ENCODE assay signal across 12 cellular contexts in genomic region chr2:74415762-74416395, GRCh38. TPM values are rescaled to one million over a fixed set of nuclear protein-coding genes. Genes with fewer than 3 reads are reported as not detected.
A peak's percentile ranks its signal among the peaks of the same experiment; 100 is the strongest.
DNase-seq lines count a peak whose midpoint lies in the region; ATAC-seq, FAIRE-seq and TF ChIP-seq lines count a peak whose summit lies in the region.
"Had no signal": no experiment of that assay in that cellular context is flagged by ENCODE, and none has a peak within 500 bp of the region (broad histone marks: within the 10 kb centered on the region; RNA-seq: fewer than 3 reads in every experiment).

No MANE protein-coding gene starts in this region.

- H3K4me3 Mint-ChIP-seq in activated CD4-positive, alpha-beta T cell treated with anti-CD3 and anti-CD28 coated beads, Interleukin-2, amount 10 ng/mL, durations not matched to agents 24 days and 14 days, result peak overlapping the region; percentile 65
- H3K4me3 Mint-ChIP-seq in astrocyte (ENCODE audit: unreplicated experiment), result no peak overlapping the region

- 40 to 61% methylated on average over 9 to 35 of the region's 35 CpGs for WGBS in testis, 2 donors

- TF ChIP-seq CTCF in astrocyte (IDR thresholded peaks at IDR 0.05; ENCODE audit: insufficient read depth, low read depth, low read length) (no peak), left lung (IDR thresholded peaks at IDR 0.05) (no peak), testis (IDR thresholded peaks at IDR 0.05) (no peak)

- intact Hi-C loops in activated CD4-positive, alpha-beta T cell treated with anti-CD3 and anti-CD28 coated beads, Interleukin-2, amount 10 ng/mL, durations not matched to agents 24 days and 14 days (cut with micrococcal nuclease), result no loop called here
- intact Hi-C loops in left lung (cut with DNase I), result no loop called here
- intact Hi-C loops in testis (cut with DNase I; ENCODE audit: low total_unique reads), result no loop called here

- H3K4me3 ChIP-seq in astrocyte (ENCODE audit: insufficient read depth, low read depth, low read length) (no peak overlapping the region), left lung (peak overlapping the region; percentile 44 to 48), testis (peak overlapping the region; percentile 47 to 51)

- H3K79me2 ChIP-seq in astrocyte (ENCODE audit: insufficient read depth, low read length), result no peaks in the 10 kb centered on the region

- no peaks in the 10 kb centered on the region for H3K9me3 Mint-ChIP-seq in activated CD4-positive, alpha-beta T cell treated with anti-CD3 and anti-CD28 coated beads, Interleukin-2, amount 10 ng/mL, durations not matched to agents 24 days and 14 days
- H3K9me3 Mint-ChIP-seq in astrocyte (ENCODE audit: unreplicated experiment), result no peaks in the 10 kb centered on the region

- H3K9ac ChIP-seq in astrocyte (ENCODE audit: low read length), result no peak overlapping the region

- no peak for TF ChIP-seq POLR2A in testis (IDR thresholded peaks at IDR 0.05)

- peaks cover 13% of the 10 kb centered on the region for H3K27me3 Mint-ChIP-seq in activated CD4-positive, alpha-beta T cell treated with anti-CD3 and anti-CD28 coated beads, Interleukin-2, amount 10 ng/mL, durations not matched to agents 24 days and 14 days
- H3K27me3 Mint-ChIP-seq in astrocyte (ENCODE audit: low read depth, unreplicated experiment), result peaks cover 25% of the 10 kb centered on the region

- peak overlapping the region; percentile 78 for H3K4me2 ChIP-seq in astrocyte (ENCODE audit: low read length)

- H3K36me3 Mint-ChIP-seq in activated CD4-positive, alpha-beta T cell treated with anti-CD3 and anti-CD28 coated beads, Interleukin-2, amount 10 ng/mL, durations not matched to agents 24 days and 14 days (ENCODE audit: low read depth), result no peaks in the 10 kb centered on the region
- H3K36me3 Mint-ChIP-seq in astrocyte (ENCODE audit: low read depth, unreplicated experiment), result no peaks in the 10 kb centered on the region

- H3K9me3 ChIP-seq in astrocyte (ENCODE audit: insufficient read depth, low read depth, low read length) (no peaks in the 10 kb centered on the region), left lung (no peaks in the 10 kb centered on the region), testis (no peaks in the 10 kb centered on the region)
- H3K9me3 ChIP-seq: neutrophil had no signal

- H3K4me1 Mint-ChIP-seq in activated CD4-positive, alpha-beta T cell treated with anti-CD3 and anti-CD28 coated beads, Interleukin-2, amount 10 ng/mL, durations not matched to agents 24 days and 14 days, result peaks cover 19% of the 10 kb centered on the region
- peaks cover 1% of the 10 kb centered on the region for H3K4me1 Mint-ChIP-seq in astrocyte (ENCODE audit: low read depth, unreplicated experiment)

- H4K20me1 ChIP-seq in astrocyte (ENCODE audit: insufficient read depth, low read length), result no peaks in the 10 kb centered on the region

- ATAC-seq in left lung (peak; percentile 17), GM18867 (IDR thresholded peaks at IDR 0.05; ENCODE audit: unreplicated experiment) (no peak), HG03025 (IDR thresholded peaks at IDR 0.05; ENCODE audit: low FRiP score, unreplicated experiment) (no peak)

- H2AFZ ChIP-seq in astrocyte (ENCODE audit: low read depth, low read length), result peak overlapping the region; percentile 87

- no peak for DNase-seq in activated CD4-positive, alpha-beta T cell treated with anti-CD3 and anti-CD28 coated beads, Interleukin-2, amount 10 ng/mL, durations not matched to agents 24 days and 14 days
- no peak for DNase-seq in activated CD4-positive, alpha-beta T cell treated with anti-CD3 and anti-CD28 coated beads for 1 hour
- DNase-seq in astrocyte (ENCODE audit: low read depth), result no peak
- DNase-seq in left lung, result no peak
- DNase-seq in testis, result no peak
- no peak for DNase-seq in epidermal melanocyte (ENCODE audit: insufficient read length, low spot score)
- DNase-seq: activated CD4-positive, CD25-positive, alpha-beta regulatory T cell; NCI-H2171 had no signal

- no peak for FAIRE-seq in astrocyte (lab: Jason Lieb, UNC)

- H3K4me1 ChIP-seq in astrocyte (ENCODE audit: insufficient read depth, low read length), result peaks cover 14% of the 10 kb centered on the region
- H3K4me1 ChIP-seq in left lung, result peaks cover 2 to 23% of the 10 kb centered on the region in 2 donors
- H3K4me1 ChIP-seq in testis, result peaks cover 31% of the 10 kb centered on the region

- H3K27ac Mint-ChIP-seq in activated CD4-positive, alpha-beta T cell treated with anti-CD3 and anti-CD28 coated beads, Interleukin-2, amount 10 ng/mL, durations not matched to agents 24 days and 14 days, result peak overlapping the region; percentile 19
- no peak overlapping the region for H3K27ac Mint-ChIP-seq in astrocyte (ENCODE audit: unreplicated experiment)

- no peak overlapping the region for H3K27ac ChIP-seq in astrocyte (ENCODE audit: low read depth, low read length)
- H3K27ac ChIP-seq in left lung, result no peak overlapping the region
- no peak overlapping the region for H3K27ac ChIP-seq in testis
- H3K27ac ChIP-seq: epithelial cell of prostate, neutrophil had no signal

- H3K36me3 ChIP-seq in astrocyte (ENCODE audit: insufficient read depth, low read length) (no peaks in the 10 kb centered on the region), left lung (no peaks in the 10 kb centered on the region), testis (ENCODE audit: low read depth, missing control alignments) (no peaks in the 10 kb centered on the region)
- H3K36me3 ChIP-seq: neutrophil had no signal

- H3K27me3 ChIP-seq in astrocyte (ENCODE audit: insufficient read depth, low read length) (peaks cover 8% of the 10 kb centered on the region), left lung (peaks cover 0 to 28% of the 10 kb centered on the region in 2 donors), testis (no peaks in the 10 kb centered on the region)

RNA-seq across cellular contexts. Expression of gene C2orf81, which starts 5.5 kb away (rescaled TPM):
- total RNA-seq in activated CD4-positive, alpha-beta T cell treated with anti-CD3 and anti-CD28 coated beads, Interleukin-2, amount 10 ng/mL, durations not matched to agents 24 days and 14 days, result 1.7 and 2.0 TPM in 2 replicates
- 2.1 and 2.5 TPM in 2 replicates for total RNA-seq in astrocyte
- 1 to 10 TPM; 2.8 to 3.4 TPM for total RNA-seq in left lung
- total RNA-seq in testis, result 10 to 100 TPM; 10.4 to 15.7 TPM
- 23.1 TPM for polyA plus RNA-seq in testis (ENCODE audit: insufficient read depth, low read depth, low replicate concordance)

RNA-seq across cellular contexts. Expression of gene WDR54, which starts 5.7 kb away (rescaled TPM):
- 72.1 and 78.2 TPM in 2 replicates for total RNA-seq in activated CD4-positive, alpha-beta T cell treated with anti-CD3 and anti-CD28 coated beads, Interleukin-2, amount 10 ng/mL, durations not matched to agents 24 days and 14 days
- total RNA-seq in astrocyte (14.8 and 17.5 TPM in 2 replicates), left lung (10 to 100 TPM in 1 of 2 donors, 1 to 10 TPM in 1; 9.2 to 17.7 TPM), testis (10 to 100 TPM; 27.5 to 31.7 TPM)
- polyA plus RNA-seq in testis (ENCODE audit: insufficient read depth, low read depth, low replicate concordance), result 90.6 TPM

RNA-seq across cellular contexts. Expression of gene RTKN, which starts 25.9 kb away (rescaled TPM):
- total RNA-seq in activated CD4-positive, alpha-beta T cell treated with anti-CD3 and anti-CD28 coated beads, Interleukin-2, amount 10 ng/mL, durations not matched to agents 24 days and 14 days, result 1.1 and 2.2 TPM in 2 replicates
- total RNA-seq in astrocyte (41.6 and 44.4 TPM in 2 replicates), left lung (10 to 100 TPM; 29.6 to 37.0 TPM), testis (10 to 100 TPM; 11.1 to 12.8 TPM)
- 8.8 TPM for polyA plus RNA-seq in testis (ENCODE audit: insufficient read depth, low read depth, low replicate concordance)

RNA-seq across cellular contexts. Expression of gene DCTN1, which starts 35.8 kb away (rescaled TPM):
- 87.1 and 87.2 TPM in 2 replicates for total RNA-seq in activated CD4-positive, alpha-beta T cell treated with anti-CD3 and anti-CD28 coated beads, Interleukin-2, amount 10 ng/mL, durations not matched to agents 24 days and 14 days
- total RNA-seq in astrocyte (206 and 215 TPM in 2 replicates), left lung (100 to 1,000 TPM; 121 to 132 TPM), testis (100 to 1,000 TPM; 321 to 403 TPM)
- polyA plus RNA-seq in testis (ENCODE audit: insufficient read depth, low read depth, low replicate concordance), result 277 TPM

RNA-seq across cellular contexts. Expression of gene INO80B, which starts 39.0 kb away (rescaled TPM):
- 51.8 and 54.5 TPM in 2 replicates for total RNA-seq in activated CD4-positive, alpha-beta T cell treated with anti-CD3 and anti-CD28 coated beads, Interleukin-2, amount 10 ng/mL, durations not matched to agents 24 days and 14 days
- total RNA-seq in astrocyte (19.2 and 23.2 TPM in 2 replicates), left lung (10 to 100 TPM; 23.8 to 27.1 TPM), testis (10 to 100 TPM; 23.1 to 27.9 TPM)
- polyA plus RNA-seq in testis (ENCODE audit: insufficient read depth, low read depth, low replicate concordance), result 59.3 TPM
